In genomic region chr15:47461560-47462175, GRCh38 we compare ENCODE assay signal across 12 cellular contexts.
DNase-seq lines count a peak whose midpoint lies in the region; ATAC-seq and TF ChIP-seq lines count a peak whose summit lies in the region.
"Had no signal": no experiment of that assay in that cellular context is flagged by ENCODE, and none has a peak within 500 bp of the region (broad histone marks: within the 10 kb centered on the region; RNA-seq: fewer than 3 reads in every experiment).

No MANE protein-coding gene starts in this region.

- no peak overlapping the region for H3K4me3 Mint-ChIP-seq in progenitor cell of endocrine pancreas (ENCODE audit: low read depth)
- H3K4me3 Mint-ChIP-seq: CD8-positive, alpha-beta memory T cell had no signal

- no peak for ATAC-seq in GM21526 (IDR thresholded peaks at IDR 0.05; ENCODE audit: low FRiP score, unreplicated experiment)
- ATAC-seq in GM19395 (IDR thresholded peaks at IDR 0.05; ENCODE audit: unreplicated experiment): no peak
- ATAC-seq in HG03521 (IDR thresholded peaks at IDR 0.05; ENCODE audit: unreplicated experiment): no peak

- H3K27me3 Mint-ChIP-seq in progenitor cell of endocrine pancreas: no peaks in the 10 kb centered on the region
- H3K27me3 Mint-ChIP-seq: CD8-positive, alpha-beta memory T cell had no signal

- H3K9me3 Mint-ChIP-seq in progenitor cell of endocrine pancreas (ENCODE audit: low read depth): peaks cover 3% of the 10 kb centered on the region

- H3K4me1 Mint-ChIP-seq in progenitor cell of endocrine pancreas (ENCODE audit: low read depth): peaks cover 14% of the 10 kb centered on the region
- H3K4me1 Mint-ChIP-seq: CD8-positive, alpha-beta memory T cell had no signal

- no peak for TF ChIP-seq CTCF in progenitor cell of endocrine pancreas (IDR thresholded peaks at IDR 0.05; ENCODE audit: unreplicated experiment)

- no peaks in the 10 kb centered on the region for H3K36me3 Mint-ChIP-seq in progenitor cell of endocrine pancreas (ENCODE audit: insufficient read depth)

- peak overlapping the region; percentile 7 for H3K27ac Mint-ChIP-seq in progenitor cell of endocrine pancreas

- DNase-seq in AG08395 (ENCODE audit: low spot score): peak; percentile 62
- DNase-seq in HS-5 (ENCODE audit: low read depth): peak; percentile 63
- DNase-seq in fibroblast of gingiva (ENCODE audit: low read depth): peak; percentile 93
- no peak for DNase-seq in progenitor cell of endocrine pancreas (ENCODE audit: low spot score, unreplicated experiment)
- DNase-seq: CD8-positive, alpha-beta memory T cell; DMS79 treated with DMSO at 0.1 percent for 48 hours; NCI-H187 treated with DMSO at 0.1 percent for 48 hours; NCI-H526 treated with DMSO at 0.1 percent for 48 hours; RPMI8226 had no signal
